ENCODE assay signal across 20 cellular contexts in the genomic region with DNA sequence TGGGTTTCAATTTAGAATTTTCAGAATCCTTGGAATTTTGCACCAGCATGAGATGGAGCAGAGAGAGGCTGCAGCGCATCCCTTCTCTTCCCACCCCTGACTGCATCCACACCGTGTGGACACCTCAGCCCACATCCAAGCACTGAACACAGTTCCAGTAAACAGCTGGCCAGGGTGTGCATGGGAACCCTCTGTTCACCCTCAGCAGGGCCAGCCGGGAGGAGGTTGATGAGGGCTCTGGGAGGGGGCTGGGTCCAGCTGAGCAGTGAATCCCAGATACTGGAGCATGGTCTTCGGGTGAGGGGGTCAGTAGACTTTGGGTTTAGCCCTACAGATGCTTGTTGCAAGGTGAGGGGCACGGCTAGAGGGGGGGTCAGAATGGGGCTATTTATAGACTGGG.
DNase-seq lines count a peak whose midpoint lies in the region; ATAC-seq lines count a peak whose summit lies in the region.
"Had no signal": no experiment of that assay in that cellular context is flagged by ENCODE, and none has a peak within 500 bp of the region (broad histone marks: within the 10 kb centered on the region; RNA-seq: fewer than 3 reads in every experiment).

No MANE protein-coding gene starts in this region.

- no peaks in the 10 kb centered on the region for H3K36me3 ChIP-seq in SJCRH30
- H3K36me3 ChIP-seq: HAP-1 had no signal

- intact Hi-C loops in posterior vena cava (cut with DNase I): no loop called here

- H3K4me3 ChIP-seq in SJCRH30: no peak overlapping the region
- H3K4me3 ChIP-seq: GM23338, HAP-1, K562 had no signal

- peaks cover 68% of the 10 kb centered on the region for H3K4me1 ChIP-seq in SJCRH30

- H3K27ac ChIP-seq in SJCRH30: peak overlapping the region; percentile 89

- ATAC-seq in esophagus mucosa (peak; percentile 17), GM21390 (IDR thresholded peaks at IDR 0.05; ENCODE audit: unreplicated experiment) (no peak)
- ATAC-seq: GM23338, K562, PC-3 had no signal

- no peaks in the 10 kb centered on the region for H3K9me3 ChIP-seq in SJCRH30 (replicated peaks)
- H3K9me3 ChIP-seq: HAP-1 had no signal

- no peaks in the 10 kb centered on the region for H3K27me3 ChIP-seq in SJCRH30

- DNase-seq in NCI-H524 (lab: John Stamatoyannopoulos, UW): peak; percentile 77 to 90
- no peak for DNase-seq in NCI-H524 treated with DMSO at 0.1 percent for 48 hours (lab: John Stamatoyannopoulos, UW)
- DNase-seq in SJCRH30: peak; percentile 75 to 81
- peak; percentile 60 for DNase-seq in posterior vena cava (ENCODE audit: low spot score)
- DNase-seq in hepatic stellate cell (ENCODE audit: low spot score): no peak
- DNase-seq in T-helper 2 cell: no peak
- DNase-seq: 8988T; ACHN; CD4-positive, CD25-positive, alpha-beta regulatory T cell; Kasumi-1; NCI-H1092 treated with DMSO at 0.1 percent for 48 hours; NCI-H1436; NCI-H2029; NCI-H446 treated with DMSO at 0.1 percent for 48 hours; PC-3 had no signal

Comparison
In these comparisons a context has a peak if more than half of its experiments do, and no peak if none do; other contexts are left out.
1. DNase-seq: peak in NCI-H524 (2 of 2), SJCRH30 (2 of 2) and posterior vena cava (single experiment); none in NCI-H524 treated with DMSO at 0.1 percent for 48 hours (single experiment), hepatic stellate cell (single experiment) and T-helper 2 cell (0 of 5).